ENCODE assay signal across 20 cellular contexts in the genomic region with DNA sequence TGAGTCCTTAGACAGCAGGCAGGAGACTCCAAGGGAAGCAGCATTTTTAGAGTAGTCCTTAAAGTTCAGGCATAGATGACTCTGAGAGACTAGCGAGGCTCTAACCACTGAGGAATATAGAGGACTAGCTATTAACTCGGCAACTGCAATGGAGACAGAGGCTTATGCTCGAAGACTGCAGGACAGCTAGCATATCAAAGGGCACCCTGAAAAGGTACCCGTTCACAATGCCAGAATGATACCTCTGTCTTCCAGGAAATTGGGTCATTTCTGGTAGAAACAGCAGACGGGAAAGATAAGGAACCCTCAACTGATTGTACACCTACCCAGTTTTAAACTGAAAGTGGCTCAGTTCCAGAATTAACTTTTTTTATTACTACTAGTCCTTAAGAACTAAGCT.
"Had no signal": no experiment of that assay in that cellular context is flagged by ENCODE, and none has a peak within 500 bp of the region (broad histone marks: within the 10 kb centered on the region; RNA-seq: fewer than 3 reads in every experiment).

No MANE protein-coding gene starts in this region.

- ATAC-seq: activated CD8-positive, alpha-beta T cell treated with anti-CD3 and anti-CD28 coated beads for 36 hours; activated T-cell treated with anti-CD3 and anti-CD28 coated beads, Interleukin-2, amount 50 U/mL, for 4 hours; body of pancreas; left cardiac atrium; lower lobe of right lung; stimulated activated naive CD8-positive, alpha-beta T cell treated with anti-CD3 and anti-CD28 coated beads, Interleukin-15, amount 100 ng/mL, for 72 hours; T-cell; WTC11 had no signal

- H3K36me3 Mint-ChIP-seq: activated naive CD4-positive, alpha-beta T cell treated with anti-CD3 and anti-CD28 coated beads, Interleukin-2, amount 50 U/mL, for 24 hours; T-cell; type B pancreatic cell had no signal

- H3K4me1 Mint-ChIP-seq: activated naive CD4-positive, alpha-beta T cell treated with anti-CD3 and anti-CD28 coated beads, Interleukin-2, amount 50 U/mL, for 24 hours; stimulated activated naive CD8-positive, alpha-beta T cell treated with anti-CD3 and anti-CD28 coated beads, Interleukin-15, amount 100 ng/mL, for 72 hours; T-cell had no signal

- H3K27me3 Mint-ChIP-seq: activated CD8-positive, alpha-beta T cell treated with anti-CD3 and anti-CD28 coated beads for 36 hours; activated naive CD4-positive, alpha-beta T cell treated with anti-CD3 and anti-CD28 coated beads, Interleukin-2, amount 50 U/mL, for 24 hours; stimulated activated naive CD8-positive, alpha-beta T cell treated with anti-CD3 and anti-CD28 coated beads, Interleukin-15, amount 100 ng/mL, for 72 hours; T-cell; type B pancreatic cell had no signal

- H3K9me3 Mint-ChIP-seq: activated naive CD4-positive, alpha-beta T cell treated with anti-CD3 and anti-CD28 coated beads, Interleukin-2, amount 50 U/mL, for 24 hours had no signal

- H3K4me1 ChIP-seq: adrenal gland, body of pancreas, colonic mucosa, lower lobe of right lung, sigmoid colon had no signal

- H3K4me3 Mint-ChIP-seq: activated CD8-positive, alpha-beta T cell treated with anti-CD3 and anti-CD28 coated beads for 36 hours; activated naive CD4-positive, alpha-beta T cell treated with anti-CD3 and anti-CD28 coated beads, Interleukin-2, amount 50 U/mL, for 24 hours; activated T-cell treated with anti-CD3 and anti-CD28 coated beads, Interleukin-2, amount 50 U/mL, for 4 hours; stimulated activated naive CD8-positive, alpha-beta T cell treated with anti-CD3 and anti-CD28 coated beads, Interleukin-15, amount 100 ng/mL, for 72 hours; T-cell; type B pancreatic cell; WTC11 had no signal

- H3K9me3 ChIP-seq: adrenal gland, body of pancreas, colonic mucosa, lower lobe of right lung, ovary, sigmoid colon, spleen had no signal

- H3K27me3 ChIP-seq: adrenal gland, body of pancreas, colonic mucosa, ovary, sigmoid colon, spleen had no signal

- H3K27ac ChIP-seq: adrenal gland, body of pancreas, colonic mucosa, lower lobe of right lung, ovary, sigmoid colon, spleen had no signal

- H3K27ac Mint-ChIP-seq: activated CD8-positive, alpha-beta T cell treated with anti-CD3 and anti-CD28 coated beads for 36 hours; activated naive CD4-positive, alpha-beta T cell treated with anti-CD3 and anti-CD28 coated beads, Interleukin-2, amount 50 U/mL, for 24 hours; stimulated activated naive CD8-positive, alpha-beta T cell treated with anti-CD3 and anti-CD28 coated beads, Interleukin-15, amount 100 ng/mL, for 72 hours; T-cell; type B pancreatic cell; WTC11 had no signal

- H3K4me3 ChIP-seq: adrenal gland, body of pancreas, colonic mucosa, lower lobe of right lung, ovary, sigmoid colon, spleen had no signal

- H3K36me3 ChIP-seq: adrenal gland, colonic mucosa, lower lobe of right lung, ovary, sigmoid colon, spleen had no signal

- DNase-seq: activated CD4-positive, alpha-beta T cell treated with anti-CD3 and anti-CD28 coated beads for 48 hours; activated CD8-positive, alpha-beta T cell treated with anti-CD3 and anti-CD28 coated beads for 36 hours; activated effector memory CD4-positive, alpha-beta T cell treated with anti-CD3 and anti-CD28 coated beads, Interleukin-2, amount 50 U/mL, for 16 hours; activated T-cell treated with anti-CD3 and anti-CD28 coated beads, Interleukin-2, amount 50 U/mL, for 4 hours; adrenal gland; body of pancreas; caudate nucleus; colonic mucosa; foreskin fibroblast; left cardiac atrium; lower lobe of right lung; ovary; sigmoid colon; spleen; stimulated activated naive CD8-positive, alpha-beta T cell treated with anti-CD3 and anti-CD28 coated beads, Interleukin-15, amount 100 ng/mL, for 72 hours; T-cell; T1000 had no signal
